Comparison of ENCODE assay signal across 1 cellular context in genomic region chr1:153648000-153648643, GRCh38.
TF ChIP-seq lines count a peak whose summit lies in the region.

No MANE protein-coding gene starts in this region.

TF ChIP-seq in SK-N-SH, 30 proteins besides CTCF, POLR2A, EP300 and RAD21 (continued from another document):
- TF ChIP-seq REST (IDR thresholded peaks at IDR 0.05; ENCODE audit: low read depth, low read length) (no peak), FOXJ3 (CRISPR knock-in tag; IDR thresholded peaks at IDR 0.05) (no peak), ELF1 (IDR thresholded peaks at IDR 0.05) (no peak), ZBTB33 (IDR thresholded peaks at IDR 0.05; ENCODE audit: borderline replicate concordance, low read depth) (no peak), FOXM1 (IDR thresholded peaks at IDR 0.05; ENCODE audit: low read depth) (no peak), RCOR1 (IDR thresholded peaks at IDR 0.05; ENCODE audit: low read length) (no peak), GATA2 (CRISPR knock-in tag; IDR thresholded peaks at IDR 0.05) (no peak)
